14 cellular contexts compared by ENCODE assay signal in the genomic region with DNA sequence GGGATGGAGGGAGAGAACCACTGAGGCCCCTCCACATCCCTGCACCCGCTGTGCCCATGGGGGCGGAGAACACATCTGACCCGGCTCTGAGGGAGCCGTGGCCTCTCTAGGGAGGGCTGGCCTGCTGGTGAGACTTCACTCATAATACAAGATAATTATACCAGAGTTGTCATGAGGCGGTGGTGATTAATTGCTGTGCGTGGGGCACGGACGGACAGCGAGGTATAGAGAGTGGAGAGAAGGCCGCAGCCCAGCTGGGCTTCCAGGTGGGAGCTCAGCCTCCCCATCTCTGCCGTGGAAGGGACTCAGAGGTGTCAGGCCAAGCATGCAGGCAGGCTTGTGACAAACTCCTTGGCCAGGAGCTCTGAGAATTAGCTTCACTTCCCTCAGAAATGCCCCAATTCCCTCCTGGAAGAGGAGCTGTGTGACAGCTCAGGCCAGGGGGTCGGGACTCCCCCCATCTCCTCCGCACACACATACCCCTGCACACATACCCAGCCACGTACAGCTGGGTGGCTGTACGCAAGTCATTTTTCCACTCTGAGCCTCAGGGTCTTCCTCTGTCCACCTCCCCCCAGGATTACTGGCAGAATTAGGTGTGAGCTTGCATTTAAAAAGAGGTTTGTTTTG. TPM values are rescaled to one million over a fixed set of nuclear protein-coding genes. Genes with fewer than 3 reads are reported as not detected.
A peak's percentile ranks its signal among the peaks of the same experiment; 100 is the strongest.
DNase-seq lines count a peak whose midpoint lies in the region; ATAC-seq, FAIRE-seq and TF ChIP-seq lines count a peak whose summit lies in the region.
"Had no signal": no experiment of that assay in that cellular context is flagged by ENCODE, and none has a peak within 500 bp of the region (broad histone marks: within the 10 kb centered on the region; RNA-seq: fewer than 3 reads in every experiment).

No MANE protein-coding gene starts in this region.

- H3K4me1 Mint-ChIP-seq in brain: peaks cover 28% of the 10 kb centered on the region
- peaks cover 7% of the 10 kb centered on the region for H3K4me1 Mint-ChIP-seq in nephron progenitor cell

- no peak for FAIRE-seq in RCC 7860 (lab: Jason Lieb, UNC)
- FAIRE-seq: GM12891, kidney had no signal

- H3K27me3 Mint-ChIP-seq in brain: peaks cover 75% of the 10 kb centered on the region
- peaks cover 91% of the 10 kb centered on the region for H3K27me3 Mint-ChIP-seq in nephron progenitor cell (ENCODE audit: low read depth, poor library complexity)

- DNase-seq in NCI-H2227 (lab: John Stamatoyannopoulos, UW; ENCODE audit: unreplicated experiment): peak; percentile 31
- DNase-seq in NCI-H2227 treated with DMSO at 0.1 percent for 48 hours (lab: John Stamatoyannopoulos, UW): no peak
- DNase-seq in ELF-1 (ENCODE audit: low read depth, low spot score): peak; percentile 53
- no peak for DNase-seq in nephron progenitor cell
- no peak for DNase-seq in NCI-H2196 (lab: John Stamatoyannopoulos, UW; ENCODE audit: unreplicated experiment)
- DNase-seq in RCC 7860 (ENCODE audit: low spot score): no peak
- DNase-seq: amygdala; kidney; NCI-H1048; stimulated activated CD4-positive, alpha-beta T cell treated with anti-CD3 and anti-CD28 coated beads, Interleukin-12 subunit alpha, Interleukin-12 subunit beta, amount 100 ng/mL, for 4 hours had no signal

- no peak for ATAC-seq in HG02571 (IDR thresholded peaks at IDR 0.05; ENCODE audit: unreplicated experiment)

- H3K9me3 Mint-ChIP-seq in brain (peaks cover 0 to 4% (median 3%) of the 10 kb centered on the region in 5 experiments), nephron progenitor cell (peaks cover 4% of the 10 kb centered on the region)

- H3K27ac Mint-ChIP-seq in brain: peak overlapping the region in 1 of 5 experiments; percentile 5
- no peak overlapping the region for H3K27ac Mint-ChIP-seq in nephron progenitor cell

- TF ChIP-seq CTCF in brain (conservative IDR thresholded peaks at IDR 0.05) (no peak), nephron progenitor cell (IDR thresholded peaks at IDR 0.05) (no peak)

- H3K36me3 Mint-ChIP-seq in brain: no peaks in the 10 kb centered on the region
- no peaks in the 10 kb centered on the region for H3K36me3 Mint-ChIP-seq in nephron progenitor cell (ENCODE audit: low read depth)

- peak overlapping the region; percentile 60 to 86 (median 77) for H3K4me3 Mint-ChIP-seq in brain
- peak overlapping the region; percentile 69 for H3K4me3 Mint-ChIP-seq in nephron progenitor cell

RNA-seq across cellular contexts. Expression of a gene that starts 6.0 kb away (rescaled TPM):
- 3.7 TPM for polyA plus RNA-seq in brain (ENCODE audit: insufficient read depth, low read depth, low replicate concordance)

RNA-seq across cellular contexts. Expression of a gene that starts 32.3 kb away (rescaled TPM):
- not detected for polyA plus RNA-seq in brain (ENCODE audit: insufficient read depth, low read depth, low replicate concordance)
- polyA plus RNA-seq: esophagus had no signal

Comparison
In these comparisons a context has a peak if more than half of its experiments do, and no peak if none do; other contexts are left out.
1. DNase-seq: peak in NCI-H2227 (single experiment) and ELF-1 (single experiment); none in NCI-H2227 treated with DMSO at 0.1 percent for 48 hours (single experiment), nephron progenitor cell (single experiment), NCI-H2196 (single experiment) and RCC 7860 (single experiment).